ENCODE assay signal across 8 cellular contexts in genomic region chrX:69285881-69286545, GRCh38.
DNase-seq lines count a peak whose midpoint lies in the region; ATAC-seq and TF ChIP-seq lines count a peak whose summit lies in the region.

No MANE protein-coding gene starts in this region.

- H3K27ac Mint-ChIP-seq in central memory CD8-positive, alpha-beta T cell (ENCODE audit: low read depth) = no peak overlapping the region

- peak; percentile 78 for TF ChIP-seq CTCF in GM13976 (IDR thresholded peaks at IDR 0.05; ENCODE audit: borderline replicate concordance, control extremely low read depth, extremely low read depth, insufficient read depth, missing control alignments)

- H3K4me3 Mint-ChIP-seq in central memory CD8-positive, alpha-beta T cell = peak overlapping the region; percentile 23

- H3K36me3 Mint-ChIP-seq in central memory CD8-positive, alpha-beta T cell (ENCODE audit: insufficient read depth) = no peaks in the 10 kb centered on the region

- intact Hi-C loops in left colon (cut with DNase I, micrococcal nuclease) = loop anchor here (5.0 to 10.0 kb wide), 2 partner anchors 461 to 464 kb away; partner anchors contain the start of gene EFNB1 (in 1 of the 2)

- ATAC-seq in central memory CD8-positive, alpha-beta T cell (replicated peaks; ENCODE audit: extremely low read depth, poor library complexity, severe bottlenecking) = no peak
- peak; percentile 86 for ATAC-seq in left colon

- peak; percentile 52 for DNase-seq in 8988T
- DNase-seq in GM13976 (ENCODE audit: low spot score) = peak; percentile 81
- DNase-seq in KBM-7 = peak; percentile 46
- DNase-seq in activated CD4-positive, CD25-positive, alpha-beta regulatory T cell (lab: John Stamatoyannopoulos, UW) = peak; percentile 6 to 32 (median 28)
- peak; percentile 12 to 39 for DNase-seq in central memory CD8-positive, alpha-beta T cell (ENCODE audit: low spot score in 2 of 2)
- peak; percentile 42 to 74 for DNase-seq in left colon
- DNase-seq in stimulated activated CD4-positive, alpha-beta T cell treated with anti-CD3 and anti-CD28 coated beads, Interleukin-2, amount 100 ng/mL, for 24 hours = peak; percentile 58 to 67
- DNase-seq in SHP77 treated with DMSO at 0.1 percent for 48 hours (lab: John Stamatoyannopoulos, UW) = no peak

- no peaks in the 10 kb centered on the region for H3K9me3 Mint-ChIP-seq in central memory CD8-positive, alpha-beta T cell

- H3K4me1 Mint-ChIP-seq in central memory CD8-positive, alpha-beta T cell = no peaks in the 10 kb centered on the region

- in situ Hi-C loops in GM13976 (cut with MboI; ENCODE audit: low sequenced_read_pairs, unreplicated experiment) (loop anchor here (10.0 kb wide), 1 partner anchor 461 kb away; the partner anchor contains the start of gene EFNB1), KBM-7 (cut with MboI; ENCODE audit: low pct_unique_long_range_greater_than_20kb, low sequenced_read_pairs) (no loop called here)

- no peaks in the 10 kb centered on the region for H3K27me3 Mint-ChIP-seq in central memory CD8-positive, alpha-beta T cell
